Comparison of ENCODE assay signal across 16 cellular contexts in the genomic region with DNA sequence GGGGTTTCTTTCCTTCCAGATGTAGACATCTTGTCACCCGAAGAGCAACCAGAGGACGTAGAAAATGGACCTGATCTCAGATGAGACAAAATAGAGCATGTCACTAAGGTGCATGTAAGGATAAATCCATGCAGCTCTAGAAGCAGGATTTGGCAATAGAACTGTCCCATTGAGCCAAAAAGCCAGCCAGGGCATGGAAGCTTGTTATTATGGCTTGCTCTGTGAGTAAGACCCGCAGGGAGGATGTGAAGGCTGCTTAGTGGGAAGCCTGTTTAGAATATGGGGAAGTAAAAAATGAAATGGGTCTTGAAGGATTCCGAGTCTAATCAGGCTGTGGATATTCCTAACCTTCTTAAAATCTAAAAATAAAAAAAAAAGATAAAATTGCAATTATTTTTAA.
DNase-seq lines count a peak whose midpoint lies in the region; ATAC-seq and TF ChIP-seq lines count a peak whose summit lies in the region.
"Had no signal": no experiment of that assay in that cellular context is flagged by ENCODE, and none has a peak within 500 bp of the region (broad histone marks: within the 10 kb centered on the region; RNA-seq: fewer than 3 reads in every experiment).

No MANE protein-coding gene starts in this region.

- H3K27ac ChIP-seq in vagina, result no peak overlapping the region
- H3K27ac ChIP-seq: BLaER1 treated with 17β-estradiol and CSF1 and Interleukin-3, amounts not matched to agents 10 nM and 100 nM; GM23248 had no signal

- no peak overlapping the region for H3K4me3 ChIP-seq in astrocyte of the cerebellum (ENCODE audit: low read depth, low read length)
- H3K4me3 ChIP-seq in vagina, result no peak overlapping the region
- H3K4me3 ChIP-seq: BLaER1 treated with 17β-estradiol and CSF1 and Interleukin-3, amounts not matched to agents 10 nM and 100 nM; GM23248 had no signal

- in situ Hi-C loops in astrocyte of the cerebellum (cut with HindIII; ENCODE audit: low sequenced_read_pairs), result loop anchor here (25.0 kb wide), 2 partner anchors 617 to 917 kb away; no protein-coding TSS in a partner anchor

- no peaks in the 10 kb centered on the region for H3K9me3 ChIP-seq in vagina
- H3K9me3 ChIP-seq: BLaER1 treated with 17β-estradiol and CSF1 and Interleukin-3, amounts not matched to agents 10 nM and 100 nM had no signal

- ATAC-seq in Right ventricle myocardium superior (ENCODE audit: poor library complexity), result peak; percentile 70
- no peak for ATAC-seq in GM19328 (IDR thresholded peaks at IDR 0.05; ENCODE audit: unreplicated experiment)
- no peak for ATAC-seq in HG02798 (IDR thresholded peaks at IDR 0.05; ENCODE audit: poor library complexity, unreplicated experiment)
- ATAC-seq: left colon; naive thymus-derived CD4-positive, alpha-beta T cell; PC-3; stimulated activated naive CD8-positive, alpha-beta T cell treated with anti-CD3 and anti-CD28 coated beads, Interleukin-15, Interleukin-2, amounts not matched to agents 100 U/mL and 50 U/mL, for 24 hours had no signal

- intact Hi-C loops in Right ventricle myocardium superior (cut with DNase I), result no loop called here
- intact Hi-C loops in vagina (cut with DNase I), result loop anchor here (10.0 kb wide), 1 partner anchor 900 kb away; no protein-coding TSS in a partner anchor

- TF ChIP-seq CTCF in astrocyte of the cerebellum (IDR thresholded peaks at IDR 0.05; ENCODE audit: low read depth, low read length, missing control alignments) (no peak), vagina (IDR thresholded peaks at IDR 0.05) (no peak)

- no peaks in the 10 kb centered on the region for H3K36me3 ChIP-seq in vagina
- H3K36me3 ChIP-seq: BLaER1 treated with 17β-estradiol and CSF1 and Interleukin-3, amounts not matched to agents 10 nM and 100 nM had no signal

- no peaks in the 10 kb centered on the region for H3K27me3 ChIP-seq in vagina
- H3K27me3 ChIP-seq: BLaER1 treated with 17β-estradiol and CSF1 and Interleukin-3, amounts not matched to agents 10 nM and 100 nM had no signal

- DNase-seq in NCI-H2081 (lab: John Stamatoyannopoulos, UW) (peak; percentile 73 to 95), astrocyte of the cerebellum (ENCODE audit: low read depth) (peak; percentile 33), Right ventricle myocardium superior (no peak), stromal cell of bone marrow (ENCODE audit: low read depth) (peak; percentile 11), DMS114 treated with DMSO at 0.1 percent for 48 hours (lab: John Stamatoyannopoulos, UW; ENCODE audit: unreplicated experiment) (no peak), vagina (ENCODE audit: extremely low spot score in 2 of 2) (no peak)
- DNase-seq: effector CD8-positive, alpha-beta T cell; GM23248; left colon; naive thymus-derived CD4-positive, alpha-beta T cell; NCI-H2171 treated with DMSO at 0.1 percent for 48 hours; PC-3; stimulated activated naive CD8-positive, alpha-beta T cell treated with anti-CD3 and anti-CD28 coated beads, Interleukin-15, Interleukin-2, amounts not matched to agents 100 U/mL and 50 U/mL, for 24 hours had no signal

- no peak for TF ChIP-seq POLR2A in vagina (IDR thresholded peaks at IDR 0.05)

- H3K4me1 ChIP-seq in vagina, result peaks cover 5% of the 10 kb centered on the region

Comparison
In these comparisons a context has a peak if more than half of its experiments do, and no peak if none do; other contexts are left out.
1. DNase-seq: peak in NCI-H2081 (2 of 2), astrocyte of the cerebellum (single experiment) and stromal cell of bone marrow (single experiment); none in Right ventricle myocardium superior (single experiment), DMS114 treated with DMSO at 0.1 percent for 48 hours (single experiment) and vagina (0 of 2).